15 cellular contexts compared by ENCODE assay signal in the genomic region with DNA sequence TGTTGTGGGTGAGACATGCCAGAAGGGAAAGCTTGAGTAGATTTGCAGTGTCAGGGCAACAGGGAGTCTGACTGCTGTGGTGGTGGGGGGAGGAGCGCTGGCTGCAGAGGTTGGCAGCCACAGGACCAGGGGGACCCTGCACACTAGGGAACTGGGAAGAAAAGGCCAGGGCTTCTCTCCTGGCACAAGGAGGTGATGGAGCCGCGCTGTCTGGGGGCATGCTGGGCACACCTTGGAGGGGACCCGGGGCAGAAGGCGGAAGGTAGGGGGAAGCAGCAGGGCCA. TPM values are rescaled to one million over a fixed set of nuclear protein-coding genes. Genes with fewer than 3 reads are reported as not detected.
DNase-seq lines count a peak whose midpoint lies in the region; ATAC-seq and TF ChIP-seq lines count a peak whose summit lies in the region.
"Had no signal": no experiment of that assay in that cellular context is flagged by ENCODE, and none has a peak within 500 bp of the region (broad histone marks: within the 10 kb centered on the region; RNA-seq: fewer than 3 reads in every experiment).

No MANE protein-coding gene starts in this region.

- H3K36me3 ChIP-seq in breast epithelium = no peaks in the 10 kb centered on the region

- CTCF ChIA-PET in Calu3 (lab: Charles Lee) = no interaction called here

- H3K27ac Mint-ChIP-seq in Calu3 (ENCODE audit: unreplicated experiment) = peak overlapping the region; percentile 24
- H3K27ac Mint-ChIP-seq in activated T-helper 2 cell treated with anti-CD3 and anti-CD28 coated beads, Interferon-gamma antibody, Interleukin-2, Interleukin-4, amounts not matched to agents 10 μg/mL and 5 μg/mL and 100 μg/mL, durations not matched to agents 14 hours and 24 hours and 36 hours = peak overlapping the region; percentile 25
- H3K27ac Mint-ChIP-seq in stimulated activated effector memory CD8-positive, alpha-beta T cell treated with anti-CD3 and anti-CD28 coated beads, Interleukin-12 subunit alpha, Interleukin-12 subunit beta, amount 100 ng/mL, for 72 hours = peak overlapping the region; percentile 67

- no peaks in the 10 kb centered on the region for H3K9me3 Mint-ChIP-seq in Calu3 (ENCODE audit: low read depth, unreplicated experiment)
- H3K9me3 Mint-ChIP-seq in activated T-helper 2 cell treated with anti-CD3 and anti-CD28 coated beads, Interferon-gamma antibody, Interleukin-2, Interleukin-4, amounts not matched to agents 10 μg/mL and 5 μg/mL and 100 μg/mL, durations not matched to agents 14 hours and 24 hours and 36 hours = no peaks in the 10 kb centered on the region
- no peaks in the 10 kb centered on the region for H3K9me3 Mint-ChIP-seq in stimulated activated effector memory CD8-positive, alpha-beta T cell treated with anti-CD3 and anti-CD28 coated beads, Interleukin-12 subunit alpha, Interleukin-12 subunit beta, amount 100 ng/mL, for 72 hours

- H3K4me3 Mint-ChIP-seq in Calu3 (ENCODE audit: low read depth, unreplicated experiment) = no peak overlapping the region
- H3K4me3 Mint-ChIP-seq in activated T-helper 2 cell treated with anti-CD3 and anti-CD28 coated beads, Interferon-gamma antibody, Interleukin-2, Interleukin-4, amounts not matched to agents 10 μg/mL and 5 μg/mL and 100 μg/mL, durations not matched to agents 14 hours and 24 hours and 36 hours (ENCODE audit: low read depth) = no peak overlapping the region
- H3K4me3 Mint-ChIP-seq in stimulated activated effector memory CD8-positive, alpha-beta T cell treated with anti-CD3 and anti-CD28 coated beads, Interleukin-12 subunit alpha, Interleukin-12 subunit beta, amount 100 ng/mL, for 72 hours = no peak overlapping the region

- no peaks in the 10 kb centered on the region for H3K27me3 Mint-ChIP-seq in Calu3 (ENCODE audit: unreplicated experiment)
- no peaks in the 10 kb centered on the region for H3K27me3 Mint-ChIP-seq in activated T-helper 2 cell treated with anti-CD3 and anti-CD28 coated beads, Interferon-gamma antibody, Interleukin-2, Interleukin-4, amounts not matched to agents 10 μg/mL and 5 μg/mL and 100 μg/mL, durations not matched to agents 14 hours and 24 hours and 36 hours (ENCODE audit: low read depth)

- H3K4me3 ChIP-seq in breast epithelium = no peak overlapping the region

- no peaks in the 10 kb centered on the region for H3K27me3 ChIP-seq in breast epithelium
- H3K27me3 ChIP-seq: neutrophil had no signal

- no TSS peak for BruUV-seq in Calu3 (replicated peaks; lab: Mats Ljungman, UMichigan)

- no peak for TF ChIP-seq CTCF in Calu3 (IDR thresholded peaks at IDR 0.05; ENCODE audit: unreplicated experiment)
- TF ChIP-seq CTCF in breast epithelium (IDR thresholded peaks at IDR 0.05) = no peak

- H3K36me3 Mint-ChIP-seq in Calu3 (ENCODE audit: insufficient read depth, unreplicated experiment) = peaks cover 56% of the 10 kb centered on the region
- peaks cover 46% of the 10 kb centered on the region for H3K36me3 Mint-ChIP-seq in activated T-helper 2 cell treated with anti-CD3 and anti-CD28 coated beads, Interferon-gamma antibody, Interleukin-2, Interleukin-4, amounts not matched to agents 10 μg/mL and 5 μg/mL and 100 μg/mL, durations not matched to agents 14 hours and 24 hours and 36 hours (ENCODE audit: low read depth)
- H3K36me3 Mint-ChIP-seq in stimulated activated effector memory CD8-positive, alpha-beta T cell treated with anti-CD3 and anti-CD28 coated beads, Interleukin-12 subunit alpha, Interleukin-12 subunit beta, amount 100 ng/mL, for 72 hours = peaks cover 92% of the 10 kb centered on the region

- no peaks in the 10 kb centered on the region for H3K9me3 ChIP-seq in breast epithelium
- H3K9me3 ChIP-seq: neutrophil had no signal

- DNase-seq in Calu3 (no peak), hepatic stellate cell (ENCODE audit: low spot score) (peak; percentile 55), SKM-1 (lab: John Stamatoyannopoulos, UW; ENCODE audit: unreplicated experiment) (no peak), ureter (ENCODE audit: low spot score) (no peak), breast epithelium (ENCODE audit: low spot score in 2 of 2) (no peak)
- no peak for DNase-seq in activated T-helper 2 cell treated with anti-CD3 and anti-CD28 coated beads, Interferon-gamma antibody, Interleukin-2, Interleukin-4, amounts not matched to agents 10 μg/mL and 5 μg/mL and 100 μg/mL, durations not matched to agents 14 hours and 24 hours and 36 hours (ENCODE audit: low spot score)
- no peak for DNase-seq in stimulated activated effector memory CD8-positive, alpha-beta T cell treated with anti-CD3 and anti-CD28 coated beads, Interleukin-12 subunit alpha, Interleukin-12 subunit beta, amount 100 ng/mL, for 72 hours (ENCODE audit: low spot score in 2 of 2)
- DNase-seq: activated naive CD4-positive, alpha-beta T cell treated with Interleukin-2 at 50 U/mL for 16 hours; AML-193; foreskin melanocyte; NCI-H526 treated with DMSO at 0.1 percent for 48 hours; stimulated activated naive CD8-positive, alpha-beta T cell treated with anti-CD3 and anti-CD28 coated beads, Interleukin-15, Interleukin-2, amounts not matched to agents 100 U/mL and 50 U/mL, for 24 hours had no signal

- ATAC-seq in stimulated activated effector memory CD8-positive, alpha-beta T cell treated with anti-CD3 and anti-CD28 coated beads, Interleukin-12 subunit alpha, Interleukin-12 subunit beta, amount 100 ng/mL, for 72 hours = no peak
- no peak for ATAC-seq in GM21529 (IDR thresholded peaks at IDR 0.05; ENCODE audit: unreplicated experiment)
- ATAC-seq: stimulated activated naive CD8-positive, alpha-beta T cell treated with anti-CD3 and anti-CD28 coated beads, Interleukin-15, Interleukin-2, amounts not matched to agents 100 U/mL and 50 U/mL, for 24 hours had no signal

- peak overlapping the region in 1 of 2 donors; percentile 88 for H3K27ac ChIP-seq in breast epithelium
- H3K27ac ChIP-seq: neutrophil, VCaP had no signal

- intact Hi-C loops in Calu3 (cut with micrococcal nuclease; ENCODE audit: unreplicated experiment) (no loop called here), breast epithelium (cut with DNase I; ENCODE audit: low total_unique reads) (loop anchor here (10.0 kb wide), 1 partner anchor 61 kb away; no protein-coding TSS in a partner anchor)
- intact Hi-C loops in activated T-helper 2 cell treated with anti-CD3 and anti-CD28 coated beads, Interferon-gamma antibody, Interleukin-2, Interleukin-4, amounts not matched to agents 10 μg/mL and 5 μg/mL and 100 μg/mL, durations not matched to agents 14 hours and 24 hours and 36 hours (cut with micrococcal nuclease) = no loop called here

- peaks cover 28 to 31% of the 10 kb centered on the region in 2 donors for H3K4me1 ChIP-seq in breast epithelium

- peaks cover 14% of the 10 kb centered on the region for H3K4me1 Mint-ChIP-seq in Calu3 (ENCODE audit: low read depth, unreplicated experiment)
- H3K4me1 Mint-ChIP-seq in activated T-helper 2 cell treated with anti-CD3 and anti-CD28 coated beads, Interferon-gamma antibody, Interleukin-2, Interleukin-4, amounts not matched to agents 10 μg/mL and 5 μg/mL and 100 μg/mL, durations not matched to agents 14 hours and 24 hours and 36 hours (ENCODE audit: low read depth) = no peaks in the 10 kb centered on the region
- peaks cover 31% of the 10 kb centered on the region for H3K4me1 Mint-ChIP-seq in stimulated activated effector memory CD8-positive, alpha-beta T cell treated with anti-CD3 and anti-CD28 coated beads, Interleukin-12 subunit alpha, Interleukin-12 subunit beta, amount 100 ng/mL, for 72 hours

- no peak for TF ChIP-seq POLR2A in breast epithelium (IDR thresholded peaks at IDR 0.05)

RNA-seq across cellular contexts. Expression of gene EPHX3, which starts 13.9 kb away (rescaled TPM):
- total RNA-seq in Calu3 (2022) (0.86 and 1.0 TPM in 2 replicates), ureter (2.5 TPM), breast epithelium (under 1 TPM in 1 of 3 donors, not detected in 2; 0.29 TPM)
- total RNA-seq in activated T-helper 2 cell treated with anti-CD3 and anti-CD28 coated beads, Interferon-gamma antibody, Interleukin-2, Interleukin-4, amounts not matched to agents 10 μg/mL and 5 μg/mL and 100 μg/mL, durations not matched to agents 14 hours and 24 hours and 36 hours = 0.16 TPM in 1 of 2 replicates, not detected in the other

RNA-seq across cellular contexts. Expression of gene NOTCH3, which starts 45.3 kb away (rescaled TPM):
- total RNA-seq in Calu3 (2022) (32.6 and 44.7 TPM in 2 replicates), ureter (125 TPM), breast epithelium (10 to 100 TPM; 22.0 to 36.4 (median 22.7) TPM)
- not detected in 2 replicates for total RNA-seq in activated T-helper 2 cell treated with anti-CD3 and anti-CD28 coated beads, Interferon-gamma antibody, Interleukin-2, Interleukin-4, amounts not matched to agents 10 μg/mL and 5 μg/mL and 100 μg/mL, durations not matched to agents 14 hours and 24 hours and 36 hours

Comparison
In these comparisons a context has a peak if more than half of its experiments do, and no peak if none do; other contexts are left out.
1. RNA of gene NOTCH3, which starts 45.3 kb away (total RNA-seq): 125 TPM in ureter (single experiment), 32.6 to 44.7 TPM in Calu3 and 22.0 to 36.4 TPM in breast epithelium; not detected in activated T-helper 2 cell treated with anti-CD3 and anti-CD28 coated beads, Interferon-gamma antibody, Interleukin-2, Interleukin-4, amounts not matched to agents 10 μg/mL and 5 μg/mL and 100 μg/mL, durations not matched to agents 14 hours and 24 hours and 36 hours; every median in the first group is over 10 times any median in the second.
2. Peak in every context shown above with its lines, with median percentiles within 50 percentile points of each other: H3K27ac Mint-ChIP-seq.